ENCODE assay signal across 13 cellular contexts in the genomic region with DNA sequence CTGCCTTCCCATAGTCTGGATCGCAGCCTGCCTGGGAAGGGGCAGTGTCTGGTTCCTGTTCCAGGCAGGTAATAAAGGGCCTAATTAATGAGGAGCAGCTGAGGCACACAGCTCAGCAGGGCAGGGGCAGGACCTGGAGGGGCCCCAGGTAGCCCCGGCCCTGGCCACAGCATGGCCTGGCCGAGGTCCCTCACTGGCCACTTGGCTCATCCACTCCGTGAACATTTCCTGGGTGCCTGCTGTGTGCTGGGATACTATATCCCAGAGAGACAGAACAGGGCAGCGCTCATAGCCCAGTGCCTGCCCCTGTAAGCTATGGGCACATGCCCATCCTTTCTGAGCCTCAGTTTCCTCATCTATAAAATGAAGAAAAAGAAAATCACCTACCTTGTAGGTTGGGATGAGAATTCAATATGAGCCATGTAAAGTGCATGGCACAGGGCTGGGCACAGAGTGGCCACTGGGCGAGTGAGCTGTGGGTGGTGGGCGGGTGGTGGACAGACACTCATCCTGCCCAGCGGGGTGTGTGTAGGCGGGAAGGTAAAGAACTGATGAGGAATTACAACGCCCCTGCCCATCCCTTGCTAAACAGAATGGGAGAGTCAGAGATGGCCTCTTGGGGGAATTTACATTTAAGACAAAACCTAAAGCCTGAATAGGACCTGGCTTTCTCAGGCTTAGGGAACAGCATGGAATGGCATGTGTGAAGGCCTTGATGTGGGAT.
"Had no signal": no experiment of that assay in that cellular context is flagged by ENCODE, and none has a peak within 500 bp of the region (broad histone marks: within the 10 kb centered on the region; RNA-seq: fewer than 3 reads in every experiment).

No MANE protein-coding gene starts in this region.

- H3K27ac ChIP-seq: foreskin keratinocyte, parathyroid adenoma, skin epidermis, VCaP had no signal

- H2AFZ ChIP-seq: parathyroid adenoma had no signal

- H3K9ac ChIP-seq: parathyroid adenoma had no signal

- DNase-seq: activated CD4-positive, alpha-beta memory T cell treated with anti-CD3 and anti-CD28 coated beads for 36 hours; activated gamma-delta T cell; activated T-cell treated with anti-CD3 and anti-CD28 coated beads, Interleukin-2, amount 50 U/mL, for 4 hours; foreskin keratinocyte; mammary epithelial cell; retina; SW 1271; T1000; trophoblast cell had no signal

- ATAC-seq: activated T-cell treated with anti-CD3 and anti-CD28 coated beads, Interleukin-2, amount 50 U/mL, for 4 hours; foreskin keratinocyte; left lobe of liver had no signal

- H3K4me3 ChIP-seq: skin epidermis had no signal

- H3K79me2 ChIP-seq: parathyroid adenoma had no signal

- H3K4me1 ChIP-seq: foreskin keratinocyte, parathyroid adenoma had no signal
